Comparison of ENCODE assay signal across 1 cellular context in genomic region chr19:42295342-42295741, GRCh38.
TF ChIP-seq lines count a peak whose summit lies in the region.

No MANE protein-coding gene starts in this region.

TF ChIP-seq in WTC11, 78 proteins besides CTCF, POLR2A, EP300 and RAD21 (continued from another document):
- TF ChIP-seq ZNF512 (CRISPR knock-in tag; IDR thresholded peaks at IDR 0.05; ENCODE audit: borderline replicate concordance): no peak
